Comparison of ENCODE assay signal across 14 cellular contexts in the genomic region with DNA sequence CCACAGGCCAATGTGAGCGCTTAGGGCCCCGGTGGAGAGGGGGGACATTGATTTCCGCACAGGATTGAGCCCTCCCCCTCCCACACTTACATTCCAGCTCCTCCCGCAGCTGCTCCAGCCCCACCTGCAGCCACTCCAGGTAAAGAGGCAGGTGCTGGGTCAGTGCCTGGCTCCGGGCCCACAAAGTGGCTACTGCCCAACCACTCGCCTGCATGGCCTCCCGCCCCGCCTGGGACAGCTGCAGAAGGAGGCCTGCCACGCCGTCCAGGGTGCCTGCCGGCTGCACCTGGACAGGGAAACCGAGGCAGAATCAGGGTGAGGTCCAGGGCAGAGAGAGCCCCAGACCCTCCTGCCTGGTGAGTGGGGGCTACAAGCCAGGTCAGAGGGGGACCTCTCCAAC. TPM values are rescaled to one million over a fixed set of nuclear protein-coding genes. Genes with fewer than 3 reads are reported as not detected.
DNase-seq lines count a peak whose midpoint lies in the region; ATAC-seq and TF ChIP-seq lines count a peak whose summit lies in the region.
"Had no signal": no experiment of that assay in that cellular context is flagged by ENCODE, and none has a peak within 500 bp of the region (broad histone marks: within the 10 kb centered on the region; RNA-seq: fewer than 3 reads in every experiment).

No MANE protein-coding gene starts in this region.

- H2BK5ac ChIP-seq in H9 (ENCODE audit: insufficient read length, low read length): no peak overlapping the region

- H4K8ac ChIP-seq in H9 (replicated peaks; ENCODE audit: insufficient read length, low read depth, low read length): no peak overlapping the region

- H3T11ph ChIP-seq in H9 (ENCODE audit: low read length): no peak overlapping the region

- no peaks in the 10 kb centered on the region for H3K9me3 Mint-ChIP-seq in H9
- no peaks in the 10 kb centered on the region for H3K9me3 Mint-ChIP-seq in activated CD8-positive, alpha-beta memory T cell treated with anti-CD3 and anti-CD28 coated beads, Interleukin-2, amount 10 ng/mL, durations not matched to agents 7 days and 5 days (ENCODE audit: low read depth)
- H3K9me3 Mint-ChIP-seq: activated naive CD8-positive, alpha-beta T cell treated with anti-CD3 and anti-CD28 coated beads for 36 hours had no signal

- H3K36me3 Mint-ChIP-seq in H9 (ENCODE audit: insufficient read depth in 1 of 3, low read depth in 3 of 3): no peaks in the 10 kb centered on the region
- no peaks in the 10 kb centered on the region for H3K36me3 Mint-ChIP-seq in activated CD8-positive, alpha-beta memory T cell treated with anti-CD3 and anti-CD28 coated beads, Interleukin-2, amount 10 ng/mL, durations not matched to agents 7 days and 5 days
- H3K36me3 Mint-ChIP-seq: activated naive CD8-positive, alpha-beta T cell treated with anti-CD3 and anti-CD28 coated beads for 36 hours had no signal

- no peaks in the 10 kb centered on the region for H3K79me2 ChIP-seq in H9 (ENCODE audit: insufficient read depth, low read length)

- H4K20me1 ChIP-seq in H9 (ENCODE audit: control insufficient read depth, insufficient read depth, insufficient read length): no peaks in the 10 kb centered on the region

- no peak overlapping the region for H4K5ac ChIP-seq in H9 (ENCODE audit: insufficient read length, low read depth, low read length)

- H3K9ac ChIP-seq in H9 (ENCODE audit: extremely low read depth, insufficient read length, low read length): no peak overlapping the region

- no peak overlapping the region for H2AK5ac ChIP-seq in H9 (ENCODE audit: insufficient read length, low read length)

- H3K4me3 Mint-ChIP-seq in H9: 0 out of 5 replicates have a peak overlapping the region, but pooled peaks of 1 of the 2 experiments have one; percentile 1
- H3K4me3 Mint-ChIP-seq in activated CD8-positive, alpha-beta memory T cell treated with anti-CD3 and anti-CD28 coated beads, Interleukin-2, amount 10 ng/mL, durations not matched to agents 7 days and 5 days: no peak overlapping the region
- H3K4me3 Mint-ChIP-seq: activated naive CD8-positive, alpha-beta T cell treated with anti-CD3 and anti-CD28 coated beads for 36 hours had no signal

- H3K79me1 ChIP-seq in H9 (ENCODE audit: insufficient read depth, low read depth, low read length, poor library complexity, severe bottlenecking): no peaks in the 10 kb centered on the region

- no peak overlapping the region; a peak in 1 of 7 replicates for H3K27ac Mint-ChIP-seq in H9
- no peak overlapping the region for H3K27ac Mint-ChIP-seq in activated CD8-positive, alpha-beta memory T cell treated with anti-CD3 and anti-CD28 coated beads, Interleukin-2, amount 10 ng/mL, durations not matched to agents 7 days and 5 days
- H3K27ac Mint-ChIP-seq: activated naive CD8-positive, alpha-beta T cell treated with anti-CD3 and anti-CD28 coated beads for 36 hours had no signal

- no peak overlapping the region for H3K4me3 ChIP-seq in esophagus muscularis mucosa
- H3K4me3 ChIP-seq: esophagus squamous epithelium, psoas muscle had no signal

- CTCF ChIA-PET in activated CD8-positive, alpha-beta memory T cell treated with anti-CD3 and anti-CD28 coated beads, Interleukin-2, amount 10 ng/mL, durations not matched to agents 7 days and 5 days (lab: Charles Lee): interaction anchor here (1.1 to 1.7 kb wide), 3 partner anchors 9 to 20 kb away, joined by 3 to 4 read pairs (median 3); no protein-coding TSS in a partner anchor

- H3K27me3 Mint-ChIP-seq in H9 (ENCODE audit: low read depth): peaks cover 8% of the 10 kb centered on the region
- H3K27me3 Mint-ChIP-seq in activated CD8-positive, alpha-beta memory T cell treated with anti-CD3 and anti-CD28 coated beads, Interleukin-2, amount 10 ng/mL, durations not matched to agents 7 days and 5 days: peaks cover 4% of the 10 kb centered on the region
- H3K27me3 Mint-ChIP-seq: activated naive CD8-positive, alpha-beta T cell treated with anti-CD3 and anti-CD28 coated beads for 36 hours had no signal

- TF ChIP-seq CTCF in H9 (conservative IDR thresholded peaks at IDR 0.05) (no peak), esophagus muscularis mucosa (IDR thresholded peaks at IDR 0.05) (no peak)

- H2AFZ ChIP-seq in H9 (ENCODE audit: low read length): no peak overlapping the region

- ATAC-seq in activated CD8-positive, alpha-beta memory T cell treated with anti-CD3 and anti-CD28 coated beads, Interleukin-2, amount 10 ng/mL, durations not matched to agents 7 days and 5 days: no peak

- no peak overlapping the region for H3K23ac ChIP-seq in H9 (ENCODE audit: insufficient read length, low read depth, low read length)

- no peak overlapping the region for H3K4me2 ChIP-seq in H9 (ENCODE audit: insufficient read depth, insufficient read length, low read length)

- H3K9me3 ChIP-seq in H9 (ENCODE audit: control insufficient read depth, low read depth, low read length) (no peaks in the 10 kb centered on the region), esophagus muscularis mucosa (no peaks in the 10 kb centered on the region)
- H3K9me3 ChIP-seq: esophagus squamous epithelium, psoas muscle had no signal

- H3K36me3 ChIP-seq in esophagus muscularis mucosa: no peaks in the 10 kb centered on the region
- H3K36me3 ChIP-seq: esophagus squamous epithelium had no signal

- TF ChIP-seq POLR2A in erythroblast (IDR thresholded peaks at IDR 0.05; ENCODE audit: low read length) (no peak), esophagus muscularis mucosa (IDR thresholded peaks at IDR 0.05; ENCODE audit: low read depth) (no peak)

- H3K4me1 ChIP-seq in H9 (ENCODE audit: insufficient read depth, low read length) (no peaks in the 10 kb centered on the region; the same call in 1 of the 2 replicates), esophagus muscularis mucosa (peaks cover 0 to 14% (median 8%) of the 10 kb centered on the region in 4 donors)

- no peaks in the 10 kb centered on the region for H3K23me2 ChIP-seq in H9 (ENCODE audit: insufficient read length, low read depth, low read length, poor library complexity, severe bottlenecking)

- no peak overlapping the region for H2BK15ac ChIP-seq in H9 (ENCODE audit: low read depth, low read length)

- no peak overlapping the region for H2BK120ac ChIP-seq in H9 (ENCODE audit: low read depth, low read length, poor library complexity, severe bottlenecking)

- no CpG with 5 or more reads among the region's 12 CpGs for WGBS in H9 (ENCODE audit: extremely low coverage, insufficient read length, low lambda C conversion rate)
- 74% methylated on average over 9 of the region's 12 CpGs for WGBS in esophagus muscularis mucosa

- intact Hi-C loops in esophagus muscularis mucosa (cut with DNase I): loop anchor here (10.0 kb wide), 1 partner anchor 673 kb away; no protein-coding TSS in a partner anchor

- no peak overlapping the region for H3K4ac ChIP-seq in H9 (ENCODE audit: low read depth, low read length)

- H3K4me1 Mint-ChIP-seq in H9: peaks cover 32 to 44% of the 10 kb centered on the region in 2 experiments
- H3K4me1 Mint-ChIP-seq in activated CD8-positive, alpha-beta memory T cell treated with anti-CD3 and anti-CD28 coated beads, Interleukin-2, amount 10 ng/mL, durations not matched to agents 7 days and 5 days: peaks cover 19% of the 10 kb centered on the region

- no peak overlapping the region for H2BK20ac ChIP-seq in H9 (ENCODE audit: low read depth, low read length, poor library complexity, severe bottlenecking)

- peak; percentile 92 for DNase-seq in COLO668 (lab: John Stamatoyannopoulos, UW; ENCODE audit: unreplicated experiment)
- DNase-seq in H9: peak; percentile 65
- peak; percentile 76 for DNase-seq in NCI-H510A treated with DMSO at 0.1 percent for 48 hours (lab: John Stamatoyannopoulos, UW)
- peak; percentile 58 for DNase-seq in islet precursor cell
- DNase-seq in activated CD8-positive, alpha-beta memory T cell treated with anti-CD3 and anti-CD28 coated beads, Interleukin-2, amount 10 ng/mL, durations not matched to agents 7 days and 5 days: no peak
- no peak for DNase-seq in erythroblast (lab: John Stamatoyannopoulos, UW)
- DNase-seq in AG08396 (ENCODE audit: low spot score): no peak
- no peak for DNase-seq in esophagus muscularis mucosa (ENCODE audit: extremely low spot score)
- DNase-seq: activated naive CD8-positive, alpha-beta T cell treated with anti-CD3 and anti-CD28 coated beads for 36 hours; esophagus squamous epithelium; hippocampal formation; MV-4-11; psoas muscle; stimulated activated CD4-positive, alpha-beta T cell treated with anti-CD3 and anti-CD28 coated beads, Interleukin-2, amount 100 ng/mL, for 24 hours had no signal

- H2BK12ac ChIP-seq in H9 (ENCODE audit: insufficient read length, low read depth, low read length): no peak overlapping the region

- no peak overlapping the region for H4K91ac ChIP-seq in H9 (ENCODE audit: insufficient read length, low read depth, low read length)

- no peak overlapping the region for H3K27ac ChIP-seq in H9 (ENCODE audit: insufficient read length, low read depth, low read length)
- H3K27ac ChIP-seq in esophagus muscularis mucosa (replicated peaks in 1 of 4): no peak overlapping the region
- H3K27ac ChIP-seq: esophagus squamous epithelium, psoas muscle had no signal

- H3K27me3 ChIP-seq in H9 (ENCODE audit: insufficient read depth, low read length) (no peaks in the 10 kb centered on the region), esophagus muscularis mucosa (peaks cover 0 to 18% (median 0%) of the 10 kb centered on the region in 4 donors)

- H3K14ac ChIP-seq in H9 (ENCODE audit: insufficient read depth, low read length): no peak overlapping the region; the same call in 1 of the 2 replicates

- TF ChIP-seq EP300 in esophagus muscularis mucosa (IDR thresholded peaks at IDR 0.05): no peak

- H3K56ac ChIP-seq in H9 (ENCODE audit: insufficient read length, low read depth, low read length): no peak overlapping the region

- H3K18ac ChIP-seq in H9 (ENCODE audit: insufficient read length, low read depth, low read length): peak overlapping the region; percentile 29

RNA-seq across cellular contexts. Expression of a gene that starts 46.3 kb away (rescaled TPM):
- total RNA-seq in H9 (2021): 55.7 and 57.6 TPM in 2 replicates
- 10 to 100 TPM; 65.9 to 70.4 TPM for total RNA-seq in activated CD8-positive, alpha-beta memory T cell treated with anti-CD3 and anti-CD28 coated beads, Interleukin-2, amount 10 ng/mL, durations not matched to agents 7 days and 5 days
- total RNA-seq in esophagus muscularis mucosa: 1 to 10 TPM in 1 of 4 donors, under 1 TPM in 2, not detected in 1; 0.29 to 1.7 (median 0.33) TPM

Comparison
In these comparisons a context has a peak if more than half of its experiments do, and no peak if none do; other contexts are left out.
1. DNase-seq: peak in COLO668 (single experiment), H9 (single experiment), NCI-H510A treated with DMSO at 0.1 percent for 48 hours (single experiment) and islet precursor cell (single experiment); none in activated CD8-positive, alpha-beta memory T cell treated with anti-CD3 and anti-CD28 coated beads, Interleukin-2, amount 10 ng/mL, durations not matched to agents 7 days and 5 days (single experiment), erythroblast (0 of 2), AG08396 (single experiment) and esophagus muscularis mucosa (single experiment).
2. RNA of a gene that starts 46.3 kb away (total RNA-seq): 65.9 to 70.4 TPM in activated CD8-positive, alpha-beta memory T cell treated with anti-CD3 and anti-CD28 coated beads, Interleukin-2, amount 10 ng/mL, durations not matched to agents 7 days and 5 days and 55.7 to 57.6 TPM in H9; 0.29 to 1.7 TPM in esophagus muscularis mucosa; every median in the first group is over 10 times any median in the second.